In the genomic region with DNA sequence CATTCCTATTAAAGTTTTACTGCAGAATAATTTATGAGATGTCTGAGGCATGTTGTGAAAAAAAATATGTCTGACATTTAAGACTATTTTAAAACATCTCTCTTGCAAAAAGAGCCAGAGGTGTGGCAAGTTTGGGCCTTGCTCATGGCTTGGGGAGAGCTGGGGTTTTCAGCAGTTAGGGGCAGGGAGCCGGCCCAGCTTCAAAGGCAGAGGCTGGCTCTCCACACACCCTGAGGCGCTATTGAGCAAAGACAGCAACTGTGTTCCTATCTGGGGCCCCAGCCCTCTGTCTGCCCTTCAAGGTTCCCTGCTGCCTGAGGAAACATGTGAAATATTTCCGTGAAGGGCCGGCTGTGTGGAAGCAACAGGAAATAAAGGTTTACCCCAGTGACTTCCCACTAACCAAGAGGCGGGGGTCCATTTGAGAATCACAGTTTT, we compare ENCODE assay signal across 9 cellular contexts.
A peak's percentile ranks its signal among the peaks of the same experiment; 100 is the strongest.
DNase-seq lines count a peak whose midpoint lies in the region; ATAC-seq and TF ChIP-seq lines count a peak whose summit lies in the region.
"Had no signal": no experiment of that assay in that cellular context is flagged by ENCODE, and none has a peak within 500 bp of the region (broad histone marks: within the 10 kb centered on the region; RNA-seq: fewer than 3 reads in every experiment).

No MANE protein-coding gene starts in this region.

- no peak overlapping the region for H3K4me3 ChIP-seq in Panc1 (ENCODE audit: low read depth in 2 of 2, low read length in 2 of 2)
- no peak overlapping the region for H3K4me3 ChIP-seq in esophagus muscularis mucosa
- H3K4me3 ChIP-seq in neural progenitor cell = no peak overlapping the region

- no peak for TF ChIP-seq EP300 in esophagus muscularis mucosa (IDR thresholded peaks at IDR 0.05)

- peaks cover 6% of the 10 kb centered on the region for H3K27me3 Mint-ChIP-seq in neural progenitor cell (ENCODE audit: insufficient read depth, low read depth)

- in situ Hi-C loops in Panc1 (cut with HindIII; ENCODE audit: low pct_unique_long_range_greater_than_20kb, low sequenced_read_pairs) = no loop called here

- 20% methylated on average over 5 of the region's 5 CpGs for WGBS in esophagus muscularis mucosa

- CTCF ChIA-PET in Panc1 (lab: Charles Lee) = no interaction called here

- POLR2A ChIA-PET in Panc1 (lab: Charles Lee) = no interaction called here

- intact Hi-C loops in Panc1 (cut with micrococcal nuclease; ENCODE audit: unreplicated experiment) = no loop called here
- intact Hi-C loops in esophagus muscularis mucosa (cut with DNase I) = no loop called here

- H4K20me1 ChIP-seq in neural progenitor cell (ENCODE audit: low read depth) = no peaks in the 10 kb centered on the region

- TF ChIP-seq POLR2A in esophagus muscularis mucosa (IDR thresholded peaks at IDR 0.05; ENCODE audit: low read depth) = no peak

- H3K27ac ChIP-seq in Panc1 (ENCODE audit: low read length) (peak overlapping the region; percentile 44; the same call in 1 of the 2 replicates), esophagus muscularis mucosa (replicated peaks in 1 of 4) (peak overlapping the region; percentile 85 to 97 (median 94)), neural progenitor cell (no peak overlapping the region), substantia nigra (ENCODE audit: low read depth, low read length, poor library complexity, severe bottlenecking) (no peak overlapping the region)

- peaks cover 56% of the 10 kb centered on the region for H3K4me1 Mint-ChIP-seq in neural progenitor cell
- H3K4me1 Mint-ChIP-seq: central memory CD8-positive, alpha-beta T cell had no signal

- peak overlapping the region; percentile 84 for H3K27ac Mint-ChIP-seq in neural progenitor cell

- H3K27me3 ChIP-seq in Panc1 (ENCODE audit: control insufficient read depth, insufficient read depth, low read length) (no peaks in the 10 kb centered on the region), esophagus muscularis mucosa (no peaks in the 10 kb centered on the region), neural progenitor cell (no peaks in the 10 kb centered on the region)

- no peaks in the 10 kb centered on the region for H3K36me3 ChIP-seq in Panc1 (ENCODE audit: control insufficient read depth, insufficient read depth, low read length)
- H3K36me3 ChIP-seq in esophagus muscularis mucosa = no peaks in the 10 kb centered on the region
- no peaks in the 10 kb centered on the region for H3K36me3 ChIP-seq in neural progenitor cell

- TF ChIP-seq CTCF in Panc1 (IDR thresholded peaks at IDR 0.05) (no peak), esophagus muscularis mucosa (IDR thresholded peaks at IDR 0.05) (peak in 2 of 3 experiments; percentile 12 to 18), neural progenitor cell (IDR thresholded peaks at IDR 0.05) (peak; percentile 32)

- no peaks in the 10 kb centered on the region for H3K9me3 Mint-ChIP-seq in neural progenitor cell
- H3K9me3 Mint-ChIP-seq: central memory CD8-positive, alpha-beta T cell had no signal

- peak; percentile 21 for DNase-seq in ELR (ENCODE audit: low read depth)
- no peak for DNase-seq in Panc1 (ENCODE audit: low read depth, low spot score)
- DNase-seq in esophagus muscularis mucosa (ENCODE audit: extremely low spot score) = no peak
- DNase-seq in neural progenitor cell (ENCODE audit: low spot score) = peak; percentile 72
- DNase-seq in substantia nigra (lab: John Stamatoyannopoulos, UW) = no peak
- no peak for DNase-seq in T-helper 2 cell

- H3K4me1 ChIP-seq in Panc1 (ENCODE audit: control insufficient read depth, insufficient read depth, low read length) (peaks cover 37% of the 10 kb centered on the region), esophagus muscularis mucosa (peaks cover 87 to 100% (median 98%) of the 10 kb centered on the region in 4 donors), neural progenitor cell (peaks cover 10% of the 10 kb centered on the region)

- H3K79me2 ChIP-seq in neural progenitor cell (ENCODE audit: low read depth) = no peaks in the 10 kb centered on the region

- H3F3A ChIP-seq in neural progenitor cell (ENCODE audit: low read depth) = no peaks in the 10 kb centered on the region

- peak overlapping the region; percentile 71 for H3K4me3 Mint-ChIP-seq in neural progenitor cell
- H3K4me3 Mint-ChIP-seq: central memory CD8-positive, alpha-beta T cell had no signal

- H3K9ac ChIP-seq in neural progenitor cell = no peak overlapping the region

- no peak overlapping the region for H2AFZ ChIP-seq in neural progenitor cell (replicated peaks)

- no peaks in the 10 kb centered on the region for H3K36me3 Mint-ChIP-seq in neural progenitor cell

- no peaks in the 10 kb centered on the region for H3K9me3 ChIP-seq in Panc1 (ENCODE audit: control insufficient read depth, insufficient read depth, low read depth, low read length)
- H3K9me3 ChIP-seq in esophagus muscularis mucosa = no peaks in the 10 kb centered on the region
- H3K9me3 ChIP-seq in neural progenitor cell (ENCODE audit: low read depth) = no peaks in the 10 kb centered on the region

- H3K4me2 ChIP-seq in neural progenitor cell = peak overlapping the region; percentile 62

- ATAC-seq in Panc1 (peak; percentile 80), HG02642 (IDR thresholded peaks at IDR 0.05; ENCODE audit: poor library complexity, unreplicated experiment) (no peak), HG03039 (IDR thresholded peaks at IDR 0.05; ENCODE audit: unreplicated experiment) (no peak)

- no TSS peak for BruUV-seq in Panc1 (replicated peaks; lab: Mats Ljungman, UMichigan)

Comparison
In these comparisons a context has a peak if more than half of its experiments do, and no peak if none do; other contexts are left out.
1. DNase-seq: peak in ELR (single experiment) and neural progenitor cell (single experiment); none in Panc1 (single experiment), esophagus muscularis mucosa (single experiment), substantia nigra (0 of 49) and T-helper 2 cell (0 of 5).
2. H3K27ac ChIP-seq: peak in Panc1 (single experiment) and esophagus muscularis mucosa (4 of 4); none in neural progenitor cell (single experiment) and substantia nigra (single experiment).